Comparison of ENCODE assay signal across 23 cellular contexts in genomic region chr19:32343550-32344262, GRCh38. TPM values are rescaled to one million over a fixed set of nuclear protein-coding genes. Genes with fewer than 3 reads are reported as not detected.
A peak's percentile ranks its signal among the peaks of the same experiment; 100 is the strongest.
DNase-seq lines count a peak whose midpoint lies in the region; FAIRE-seq and TF ChIP-seq lines count a peak whose summit lies in the region.
"Had no signal": no experiment of that assay in that cellular context is flagged by ENCODE, and none has a peak within 500 bp of the region (broad histone marks: within the 10 kb centered on the region; RNA-seq: fewer than 3 reads in every experiment).

No MANE protein-coding gene starts in this region.

- peaks cover 7 to 30% of the 10 kb centered on the region in 2 experiments for H3K79me2 ChIP-seq in H1 (ENCODE audit: control insufficient read depth in 1 of 2, insufficient read depth in 2 of 2, low read length in 2 of 2)

- no peak overlapping the region for H3K56ac ChIP-seq in H1 (replicated peaks; ENCODE audit: insufficient read length, low read depth, low read length)

- 88 to 100% methylated on average over 1 to 11 of the region's 11 CpGs for WGBS in H1 (ENCODE audit: extremely low coverage in 1 of 2, insufficient coverage in 1 of 2, insufficient read length in 1 of 2, insufficient replicate concordance in 2 of 2, low coverage in 1 of 2, low lambda C conversion rate in 2 of 2, missing lambda C conversion rate in 1 of 2), 2 experiments

- no peak overlapping the region for H2BK12ac ChIP-seq in H1 (ENCODE audit: low read depth, low read length)

- peak overlapping the region; percentile 74; the same call in 1 of the 2 replicates for H4K8ac ChIP-seq in H1 (ENCODE audit: extremely low read depth, insufficient read depth, low read length)

- POLR2A ChIA-PET in H1 (lab: Charles Lee; ENCODE audit: partially characterized antibody), result no interaction called here

- FAIRE-seq in H1 (lab: Jason Lieb, UNC), result no peak

- H3K4me3 ChIP-seq in HAP-1 (no peak overlapping the region), H1 (ENCODE audit: extremely low read depth in 1 of 4, insufficient read depth in 2 of 4, low read depth in 3 of 4, low read length in 4 of 4) (no peak overlapping the region)
- H3K4me3 ChIP-seq: cardiac muscle cell, dorsolateral prefrontal cortex, esophagus muscularis mucosa, lung, Peyer's patch, tibial artery had no signal

- no peak overlapping the region for H3K4ac ChIP-seq in H1 (replicated peaks; ENCODE audit: insufficient read length, low read depth, low read length)

- H3K27me3 Mint-ChIP-seq in neural crest cell (ENCODE audit: low read depth), result no peaks in the 10 kb centered on the region
- H3K27me3 Mint-ChIP-seq: stimulated activated memory B cell treated with anti-CD40 and anti-IgM and Interleukin-4, amounts not matched to agents 10 μg/mL and 1 μg/mL and 100 μg/mL, for 72 hours had no signal

- no peak for TF ChIP-seq CTCF in H1 (IDR thresholded peaks at IDR 0.05; ENCODE audit: control extremely low read depth in 1 of 3, insufficient read depth in 1 of 3, low read depth in 1 of 3, low read length in 3 of 3)
- no peak for TF ChIP-seq CTCF in neural crest cell (conservative IDR thresholded peaks at IDR 0.05)

- H3K4me1 Mint-ChIP-seq in neural crest cell, result peaks cover 26% of the 10 kb centered on the region

- H3K23me2 ChIP-seq in H1 (ENCODE audit: low read depth, low read length), result no peaks in the 10 kb centered on the region; the same call in 1 of the 2 replicates

- H2BK15ac ChIP-seq in H1 (ENCODE audit: low read length), result no peak overlapping the region

- H3K9me3 ChIP-seq in HAP-1 (no peaks in the 10 kb centered on the region), H1 (ENCODE audit: insufficient read depth in 2 of 2, low read depth in 1 of 2, low read length in 1 of 2) (no peaks in the 10 kb centered on the region)
- H3K9me3 ChIP-seq: esophagus muscularis mucosa, Peyer's patch, tibial artery had no signal

- in situ Hi-C loops in HAP-1 (cut with MboI; ENCODE audit: low sequenced_read_pairs), result no loop called here

- no peak overlapping the region for H3K18ac ChIP-seq in H1 (ENCODE audit: extremely low read depth, low read length)

- H3K23ac ChIP-seq in H1 (ENCODE audit: insufficient read length), result no peak overlapping the region

- no peak overlapping the region for H3K14ac ChIP-seq in H1 (ENCODE audit: insufficient read length)

- H4K5ac ChIP-seq in H1 (ENCODE audit: insufficient read length, low read depth, low read length), result no peak overlapping the region

- peaks cover 1% of the 10 kb centered on the region for H3K36me3 Mint-ChIP-seq in neural crest cell (ENCODE audit: low read depth)

- no peak overlapping the region for H2BK20ac ChIP-seq in H1 (ENCODE audit: low read length)

- H4K20me1 ChIP-seq in H1 (replicated peaks in 1 of 2; ENCODE audit: control insufficient read depth in 1 of 2, insufficient read depth in 2 of 2, low read length in 2 of 2), result no peaks in the 10 kb centered on the region

- H3K36me3 ChIP-seq in HAP-1 (replicated peaks), result peaks cover 18% of the 10 kb centered on the region
- peaks cover 0 to 15% (median 3%) of the 10 kb centered on the region in 4 experiments; a peak in 3 of 8 replicates for H3K36me3 ChIP-seq in H1 (ENCODE audit: control insufficient read depth in 2 of 4, insufficient read depth in 4 of 4, low read length in 3 of 4)

- H3K4me3 Mint-ChIP-seq in neural crest cell, result peak overlapping the region; percentile 79
- H3K4me3 Mint-ChIP-seq: stimulated activated memory B cell treated with anti-CD40 and anti-IgM and Interleukin-4, amounts not matched to agents 10 μg/mL and 1 μg/mL and 100 μg/mL, for 72 hours had no signal

- H2BK120ac ChIP-seq in H1 (replicated peaks; ENCODE audit: low read depth, low read length), result no peak overlapping the region

- H3K9me3 Mint-ChIP-seq in neural crest cell, result peaks cover 3% of the 10 kb centered on the region
- H3K9me3 Mint-ChIP-seq: activated naive CD8-positive, alpha-beta T cell treated with anti-CD3 and anti-CD28 coated beads, Interleukin-2, amount 10 ng/mL, durations not matched to agents 7 days and 5 days had no signal

- no peaks in the 10 kb centered on the region for H3K79me1 ChIP-seq in H1 (ENCODE audit: low read depth, low read length)

- H2BK5ac ChIP-seq in H1 (ENCODE audit: low read depth, low read length), result no peak overlapping the region

- H4K91ac ChIP-seq in H1 (replicated peaks; ENCODE audit: insufficient read length, low read length), result no peak overlapping the region

- no peak overlapping the region for H3K9ac ChIP-seq in H1 (replicated peaks in 1 of 4; ENCODE audit: extremely low read depth in 1 of 4, low read depth in 3 of 4, low read length in 3 of 4)

- no peak for TF ChIP-seq POLR2A in H1 (IDR thresholded peaks at IDR 0.05; ENCODE audit: control extremely low read depth in 1 of 2, low read depth in 2 of 2, low read length in 2 of 2)

- no peak overlapping the region for H3K27ac Mint-ChIP-seq in neural crest cell (ENCODE audit: unreplicated experiment)
- H3K27ac Mint-ChIP-seq: activated T-cell treated with anti-CD3 and anti-CD28 coated beads, Interleukin-2, amount 50 U/mL, for 24 hours; stimulated activated memory B cell treated with anti-CD40 and anti-IgM and Interleukin-4, amounts not matched to agents 10 μg/mL and 1 μg/mL and 100 μg/mL, for 72 hours had no signal

- DNase-seq in HAP-1 (ENCODE audit: low spot score in 2 of 2) (peak; percentile 9 to 49), NCI-H69 (lab: John Stamatoyannopoulos, UW) (peak; percentile 86), H1 (ENCODE audit: low read depth in 1 of 2, low spot score in 2 of 2) (no peak), neural crest cell (ENCODE audit: low read depth, low spot score) (no peak), SIG-M5 (lab: John Stamatoyannopoulos, UW) (no peak), DMS 273 (lab: John Stamatoyannopoulos, UW; ENCODE audit: unreplicated experiment) (no peak), NCI-H446 treated with DMSO at 0.1 percent for 48 hours (lab: John Stamatoyannopoulos, UW) (no peak), DMS53 (lab: John Stamatoyannopoulos, UW) (no peak)
- DNase-seq: activated CD4-positive, alpha-beta T cell treated with anti-CD3 and anti-CD28 coated beads, Interleukin-2, amount 50 U/mL, for 48 hours; activated naive CD8-positive, alpha-beta T cell treated with anti-CD3 and anti-CD28 coated beads, Interleukin-2, amount 10 ng/mL, durations not matched to agents 7 days and 5 days; activated T-cell treated with anti-CD3 and anti-CD28 coated beads, Interleukin-2, amount 50 U/mL, for 24 hours; DND-41; dorsolateral prefrontal cortex; naive thymus-derived CD8-positive, alpha-beta T cell; NCI-H2081 treated with DMSO at 0.1 percent for 48 hours; NCI-H774; Peyer's patch; tibial artery had no signal

- no peak overlapping the region for H3K27ac ChIP-seq in H1 (ENCODE audit: low read depth, low read length)
- H3K27ac ChIP-seq: cardiac muscle cell, dorsolateral prefrontal cortex, esophagus muscularis mucosa, Peyer's patch, tibial artery, VCaP had no signal

- TF ChIP-seq RAD21 in H1 (IDR thresholded peaks at IDR 0.05 in 1 of 2, conservative IDR thresholded peaks at IDR 0.05 in 1 of 2; ENCODE audit: low read depth in 2 of 2, low read length in 2 of 2), result no peak

- TF ChIP-seq EP300 in H1 (IDR thresholded peaks at IDR 0.05; ENCODE audit: borderline replicate concordance in 1 of 2, low read depth in 2 of 2, low read length in 2 of 2), result no peak

- H2AK5ac ChIP-seq in H1 (ENCODE audit: low read depth, low read length), result no peak overlapping the region

- H3K4me1 ChIP-seq in HAP-1, result peaks cover 15% of the 10 kb centered on the region
- H3K4me1 ChIP-seq in H1 (replicated peaks in 1 of 4; ENCODE audit: control insufficient read depth in 3 of 4, insufficient read depth in 4 of 4, low read length in 3 of 4), result no peaks in the 10 kb centered on the region; a peak in 1 of 7 replicates

- CTCF ChIA-PET in H1 (lab: Charles Lee; ENCODE audit: partially characterized antibody), result interaction anchor here (1.5 to 1.9 kb wide), 2 partner anchors 8 to 25 kb away, joined by 4 to 5 read pairs; no protein-coding TSS in a partner anchor

- H3K27me3 ChIP-seq in HAP-1 (ENCODE audit: low read depth), result no peaks in the 10 kb centered on the region
- H3K27me3 ChIP-seq in H1 (replicated peaks in 1 of 4; ENCODE audit: control insufficient read depth in 3 of 4, extremely low read depth in 1 of 4, insufficient read depth in 3 of 4, low read length in 3 of 4), result peaks cover 0 to 3% (median 0%) of the 10 kb centered on the region in 4 experiments; a peak in 1 of 7 replicates
- H3K27me3 ChIP-seq: cardiac muscle cell, dorsolateral prefrontal cortex, esophagus muscularis mucosa, Peyer's patch, tibial artery had no signal

- H3K4me2 ChIP-seq in H1 (ENCODE audit: insufficient read depth in 1 of 2, low read depth in 2 of 2, low read length in 2 of 2), result no peak overlapping the region

- H2AFZ ChIP-seq in H1 (ENCODE audit: low read length), result no peak overlapping the region

TF ChIP-seq in H1, 55 proteins besides CTCF, POLR2A, EP300 and RAD21:
- TF ChIP-seq ZNF274 (IDR thresholded peaks at IDR 0.05; ENCODE audit: borderline replicate concordance, extremely low read depth, low read length), result no peak

RNA-seq across cellular contexts. Expression of gene ZNF507, which starts 1.7 kb away (rescaled TPM):
- 28.8 TPM in 2 replicates for total RNA-seq in H1 (2021; fragmentation: NEBNext Ultra II Directional; extraction: Animal tissue kit (Norgen Biotek cat#: 25700))
- polyA plus RNA-seq in H1 (2011; rRNA removed), result 6.7 and 8.6 TPM in 2 replicates
- polyA plus RNA-seq in H1 (2011; cell fraction: cytosol; rRNA removed), result 13.4 TPM
- polyA plus RNA-seq in H1 (2011; cell fraction: nucleus; rRNA removed), result 9.0 TPM
- 11.6 to 19.7 TPM (median 14.5 TPM) in 4 replicates for polyA plus RNA-seq in H1 (2012, experiment 1 of 2)
- polyA plus RNA-seq in H1 (2012, experiment 2 of 2), result 0.45 TPM
- polyA plus RNA-seq in H1 (2013, experiment 1 of 2), result 11.8 TPM
- polyA plus RNA-seq in H1 (2013, experiment 2 of 2), result 11.6 TPM
- polyA minus RNA-seq in H1 (2011; rRNA and poly(A)+ RNA removed), result 33.6 and 53.0 TPM in 2 replicates
- 15.1 TPM for polyA minus RNA-seq in H1 (2011; cell fraction: cytosol; rRNA and poly(A)+ RNA removed)
- 37.4 TPM for polyA minus RNA-seq in H1 (2011; cell fraction: nucleus; rRNA and poly(A)+ RNA removed)
- total RNA-seq in neural crest cell, result 33.8 and 35.4 TPM in 2 replicates

Comparison
In these comparisons a context has a peak if more than half of its experiments do, and no peak if none do; other contexts are left out.
1. DNase-seq: peak in HAP-1 (2 of 2) and NCI-H69 (single experiment); none in H1 (0 of 2), neural crest cell (single experiment), SIG-M5 (single experiment), DMS 273 (single experiment), NCI-H446 treated with DMSO at 0.1 percent for 48 hours (single experiment) and DMS53 (single experiment).